Comparison of ENCODE assay signal across 8 cellular contexts in the genomic region with DNA sequence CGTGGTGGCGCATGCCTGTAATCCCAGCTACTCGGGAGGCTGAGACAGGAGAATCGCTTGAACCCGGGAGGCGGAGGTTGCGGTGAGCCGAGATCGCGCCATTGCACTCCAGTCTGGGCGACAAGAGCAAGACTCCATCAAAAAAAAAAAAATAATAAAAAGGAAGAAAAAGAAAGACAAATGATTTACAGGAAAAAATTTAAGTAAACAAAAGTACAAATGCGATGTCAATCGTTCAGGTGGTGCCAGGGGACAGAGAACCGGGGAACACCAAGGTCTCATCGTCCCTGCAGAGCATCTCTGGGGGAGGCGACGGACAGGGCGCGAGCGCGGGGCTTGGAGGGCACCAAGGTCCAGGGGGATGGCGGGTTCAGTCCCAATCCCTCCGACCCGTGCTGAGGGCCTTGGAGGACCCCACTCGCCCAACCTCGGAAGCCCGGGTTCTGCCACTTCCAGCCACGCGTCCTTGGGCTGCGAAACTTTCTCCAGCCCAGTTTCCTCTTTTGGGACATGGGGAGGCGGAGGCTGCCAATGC. TPM values are rescaled to one million over a fixed set of nuclear protein-coding genes. Genes with fewer than 3 reads are reported as not detected.
DNase-seq lines count a peak whose midpoint lies in the region; ATAC-seq, FAIRE-seq and TF ChIP-seq lines count a peak whose summit lies in the region.

No MANE protein-coding gene starts in this region.

- intact Hi-C loops in heart left ventricle (cut with DNase I): loop anchor here in 1 of 10 donors (2.0 kb wide), 1 partner anchor 25 kb away; no protein-coding TSS in a partner anchor

- H3K4me2 ChIP-seq in BLaER1 treated with 17β-estradiol and CSF1 and Interleukin-3, amounts not matched to agents 10 nM and 100 nM: peak overlapping the region; percentile 78 to 98 (median 90)

- H3K4me3 ChIP-seq in BLaER1 treated with 17β-estradiol and CSF1 and Interleukin-3, amounts not matched to agents 10 nM and 100 nM: peak overlapping the region; percentile 93 to 100 (median 99)
- H3K4me3 ChIP-seq in H7 (ENCODE audit: insufficient read depth, low read depth, low read length) (peak overlapping the region; percentile 88), WI38 (ENCODE audit: low read depth, low read length) (peak overlapping the region; percentile 96), heart left ventricle (peak overlapping the region; percentile 66 to 100 (median 92)), skeletal muscle cell (ENCODE audit: low read depth, low read length) (peak overlapping the region; percentile 65)

- H3K9ac ChIP-seq in BLaER1 treated with 17β-estradiol and CSF1 and Interleukin-3, amounts not matched to agents 10 nM and 100 nM: peak overlapping the region; percentile 95 to 100 (median 100); a peak in 21 of 22 replicates

- peak overlapping the region in 10 of 11 experiments; percentile 93 to 99 (median 98); a peak in 20 of 22 replicates for H3K27ac ChIP-seq in BLaER1 treated with 17β-estradiol and CSF1 and Interleukin-3, amounts not matched to agents 10 nM and 100 nM
- peak overlapping the region in 11 of 12 donors; percentile 16 to 97 (median 94) for H3K27ac ChIP-seq in heart left ventricle

- no peaks in the 10 kb centered on the region for H3K27me3 ChIP-seq in BLaER1 treated with 17β-estradiol and CSF1 and Interleukin-3, amounts not matched to agents 10 nM and 100 nM
- H3K27me3 ChIP-seq in H7 (ENCODE audit: control insufficient read depth, insufficient read depth, low read length) (no peaks in the 10 kb centered on the region; the same call in 1 of the 2 replicates), heart left ventricle (no peaks in the 10 kb centered on the region)

- peaks cover 25 to 57% (median 46%) of the 10 kb centered on the region in 10 experiments for H3K4me1 ChIP-seq in BLaER1 treated with 17β-estradiol and CSF1 and Interleukin-3, amounts not matched to agents 10 nM and 100 nM
- H3K4me1 ChIP-seq in heart left ventricle: peaks cover 11 to 42% (median 24%) of the 10 kb centered on the region in 12 donors

- no peak for FAIRE-seq in urothelium cell line (lab: Jason Lieb, UNC)

- no peak for TF ChIP-seq POLR2A in heart left ventricle (IDR thresholded peaks at IDR 0.05)

- DNase-seq in H7: no peak
- DNase-seq in heart left ventricle: no peak
- no peak for DNase-seq in skeletal muscle cell (ENCODE audit: low read depth)
- DNase-seq in urothelium cell line (ENCODE audit: low spot score): no peak
- no peak for DNase-seq in NCI-H1436 (lab: John Stamatoyannopoulos, UW)

- ATAC-seq in heart left ventricle (peak in 1 of 4 donors; percentile 8), HG03521 (IDR thresholded peaks at IDR 0.05; ENCODE audit: unreplicated experiment) (no peak)

- peaks cover 27 to 39% (median 36%) of the 10 kb centered on the region in 11 experiments for H3K36me3 ChIP-seq in BLaER1 treated with 17β-estradiol and CSF1 and Interleukin-3, amounts not matched to agents 10 nM and 100 nM
- H3K36me3 ChIP-seq in H7 (replicated peaks; ENCODE audit: control insufficient read depth, insufficient read depth, low read length) (peaks cover 33% of the 10 kb centered on the region), heart left ventricle (peaks cover 0 to 33% (median 26%) of the 10 kb centered on the region in 9 donors)

- TF ChIP-seq CTCF in WI38 (IDR thresholded peaks at IDR 0.05; ENCODE audit: low read depth, low read length) (no peak), heart left ventricle (IDR thresholded peaks at IDR 0.05) (no peak)

- peaks cover 36 to 43% (median 42%) of the 10 kb centered on the region in 11 experiments for H4K20me1 ChIP-seq in BLaER1 treated with 17β-estradiol and CSF1 and Interleukin-3, amounts not matched to agents 10 nM and 100 nM

- WGBS in heart left ventricle, 4 donors: 18 to 30% (median 23%) methylated on average over 30 to 31 of the region's 31 CpGs

- no peaks in the 10 kb centered on the region; a peak in 4 of 22 replicates for H3K9me3 ChIP-seq in BLaER1 treated with 17β-estradiol and CSF1 and Interleukin-3, amounts not matched to agents 10 nM and 100 nM (replicated peaks in 1 of 11)
- no peaks in the 10 kb centered on the region for H3K9me3 ChIP-seq in heart left ventricle

RNA-seq across cellular contexts. Expression of gene HNRNPAB, which starts 0.6 kb away (rescaled TPM):
- 134 and 138 TPM in 2 replicates for total RNA-seq in H7 (2014; rRNA removed; shearing (Covaris generic))
- total RNA-seq in heart left ventricle: 100 to 1,000 TPM in 3 of 9 donors, 10 to 100 TPM in 6; 64.2 to 139 (median 85.7) TPM
- polyA plus RNA-seq in heart left ventricle: 100 to 1,000 TPM; 109 to 150 TPM

RNA-seq across cellular contexts. Expression of gene GMCL2, which starts 16.6 kb away (rescaled TPM):
- not detected in 2 replicates for total RNA-seq in H7 (2014; rRNA removed; shearing (Covaris generic))
- total RNA-seq in heart left ventricle: not detected
- polyA plus RNA-seq in heart left ventricle: not detected

RNA-seq across cellular contexts. Expression of gene PHYKPL, which starts 28.9 kb away (rescaled TPM):
- total RNA-seq in H7 (2014; rRNA removed; shearing (Covaris generic)): 11.3 and 25.1 TPM in 2 replicates
- 10 to 100 TPM; 33.3 to 56.2 (median 38.6) TPM for total RNA-seq in heart left ventricle
- polyA plus RNA-seq in heart left ventricle: 10 to 100 TPM; 21.3 to 41.8 TPM

RNA-seq across cellular contexts. Expression of gene NHP2, which starts 50.1 kb away (rescaled TPM):
- total RNA-seq in H7 (2014; rRNA removed; shearing (Covaris generic)): 254 and 275 TPM in 2 replicates
- 100 to 1,000 TPM in 3 of 9 donors, 10 to 100 TPM in 6; 60.9 to 196 (median 75.2) TPM for total RNA-seq in heart left ventricle
- polyA plus RNA-seq in heart left ventricle: 100 to 1,000 TPM in 1 of 2 donors, 10 to 100 TPM in 1; 92.0 to 320 TPM
